30 cellular contexts compared by ENCODE assay signal in the genomic region with DNA sequence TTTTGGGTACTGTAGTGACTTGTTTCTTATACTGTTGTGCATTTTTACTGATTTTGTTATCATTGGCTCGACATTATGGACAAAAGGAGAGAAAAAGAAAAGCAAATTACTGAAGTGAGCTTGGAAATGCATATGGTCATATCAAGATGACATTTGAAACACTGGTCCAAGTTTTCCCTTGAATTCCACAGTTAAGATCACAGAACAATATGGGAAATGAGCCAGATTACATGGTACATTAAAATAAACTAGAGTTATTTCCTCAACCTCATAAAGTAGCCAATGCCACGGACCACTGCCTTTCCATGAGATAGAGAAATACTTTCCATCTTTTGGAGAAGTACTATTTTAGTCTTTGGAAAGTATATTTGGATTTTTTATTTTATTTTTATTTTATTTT.
"Had no signal": no experiment of that assay in that cellular context is flagged by ENCODE, and none has a peak within 500 bp of the region (broad histone marks: within the 10 kb centered on the region; RNA-seq: fewer than 3 reads in every experiment).

No MANE protein-coding gene starts in this region.

- H3K4me3 ChIP-seq: colonic mucosa, esophagus squamous epithelium, gastrocnemius medialis, left lung, neural progenitor cell, right atrium auricular region, smooth muscle cell, thyroid gland had no signal

- DNase-seq: colonic mucosa; effector memory CD4-positive, alpha-beta T cell; erythroblast; esophagus squamous epithelium; foreskin fibroblast; gastrocnemius medialis; head of caudate nucleus; left cardiac atrium; left lung; mammary epithelial cell; mesendoderm; midbrain; naive thymus-derived CD4-positive, alpha-beta T cell; stimulated activated CD4-positive, alpha-beta T cell treated with anti-CD3 and anti-CD28 coated beads, Interleukin-12 subunit alpha, Interleukin-12 subunit beta, amount 100 ng/mL, for 4 hours; stimulated activated CD4-positive, alpha-beta T cell treated with anti-CD3 and anti-CD28 coated beads, Interleukin-1b, Interleukin-23, amount 100 ng/mL, for 48 hours; stimulated activated CD4-positive, alpha-beta T cell treated with anti-CD3 and anti-CD28 coated beads, Interleukin-4, amount 100 ng/mL, for 1 hour; stimulated activated CD8-positive, alpha-beta memory T cell treated with anti-CD3 and anti-CD28 coated beads, Interleukin-4, amount 100 ng/mL, for 48 hours; stimulated activated naive CD4-positive, alpha-beta T cell; stimulated activated naive CD8-positive, alpha-beta T cell treated with anti-CD3 and anti-CD28 coated beads, Interleukin-15, amount 100 ng/mL, for 72 hours; thyroid gland; trophoblast cell had no signal

- H3K4me2 ChIP-seq: neural progenitor cell, smooth muscle cell had no signal

- H3K36me3 ChIP-seq: colonic mucosa, esophagus squamous epithelium, gastrocnemius medialis, left lung, neural progenitor cell, right atrium auricular region, thyroid gland had no signal

- H3K9ac ChIP-seq: neural progenitor cell, parathyroid adenoma had no signal

- H3K4me1 ChIP-seq: colonic mucosa, gastrocnemius medialis, parathyroid adenoma, right atrium auricular region had no signal

- H3K4me3 Mint-ChIP-seq: dendritic cell treated with granulocyte-macrophage colony-stimulating factor and Interleukin-4, amounts not matched to agents 40 ng/mL and 50 ng/mL, for 4 days; naive thymus-derived CD4-positive, alpha-beta T cell; nephron; neural progenitor cell; stimulated activated naive CD8-positive, alpha-beta T cell treated with anti-CD3 and anti-CD28 coated beads, Interleukin-15, amount 100 ng/mL, for 72 hours had no signal

- H3K36me3 Mint-ChIP-seq: naive thymus-derived CD4-positive, alpha-beta T cell had no signal

- H3K27ac ChIP-seq: colonic mucosa, esophagus squamous epithelium, gastrocnemius medialis, left lung, neural progenitor cell, parathyroid adenoma, right atrium auricular region, thyroid gland had no signal

- H3K79me2 ChIP-seq: parathyroid adenoma had no signal

- H3K27ac Mint-ChIP-seq: dendritic cell treated with granulocyte-macrophage colony-stimulating factor and Interleukin-4, amounts not matched to agents 40 ng/mL and 50 ng/mL, for 4 days; naive thymus-derived CD4-positive, alpha-beta T cell; nephron; neural progenitor cell; progenitor cell of endocrine pancreas; stimulated activated naive CD8-positive, alpha-beta T cell treated with anti-CD3 and anti-CD28 coated beads, Interleukin-15, amount 100 ng/mL, for 72 hours had no signal

- H3K4me1 Mint-ChIP-seq: stimulated activated naive CD8-positive, alpha-beta T cell treated with anti-CD3 and anti-CD28 coated beads, Interleukin-15, amount 100 ng/mL, for 72 hours had no signal

- FAIRE-seq: islet of Langerhans had no signal

- H3K9me3 ChIP-seq: colonic mucosa, esophagus squamous epithelium, gastrocnemius medialis, left lung, right atrium auricular region, thyroid gland had no signal

- H3K27me3 Mint-ChIP-seq: dendritic cell treated with granulocyte-macrophage colony-stimulating factor and Interleukin-4, amounts not matched to agents 40 ng/mL and 50 ng/mL, for 4 days had no signal

- H3K27me3 ChIP-seq: colonic mucosa, esophagus squamous epithelium, gastrocnemius medialis, left lung, neural progenitor cell, right atrium auricular region, thyroid gland had no signal

- ATAC-seq: gastrocnemius medialis; left cardiac atrium; left lung; naive thymus-derived CD4-positive, alpha-beta T cell; sciatic nerve; stimulated activated naive CD8-positive, alpha-beta T cell treated with anti-CD3 and anti-CD28 coated beads, Interleukin-15, amount 100 ng/mL, for 72 hours had no signal

- H2AFZ ChIP-seq: neural progenitor cell, parathyroid adenoma had no signal
